Comparison of ENCODE assay signal across 12 cellular contexts in the genomic region with DNA sequence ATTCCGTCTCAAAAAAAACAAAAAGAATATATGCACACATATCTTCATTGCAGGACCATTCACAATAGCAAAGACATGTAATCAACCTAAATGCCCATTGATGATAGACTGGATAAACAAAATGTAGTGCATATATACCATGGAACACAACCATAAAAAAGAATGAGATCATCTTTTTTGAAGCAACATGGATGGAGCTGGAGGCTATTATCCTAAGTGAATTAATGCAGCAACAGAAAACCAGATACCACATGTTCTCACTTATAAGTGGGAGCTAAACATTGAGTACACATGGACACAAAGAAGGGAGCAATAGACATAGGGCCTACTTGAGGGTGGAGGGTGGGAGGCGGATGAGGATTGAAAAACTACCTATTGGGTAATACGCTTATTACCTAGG. TPM values are rescaled to one million over a fixed set of nuclear protein-coding genes. Genes with fewer than 3 reads are reported as not detected.
"Had no signal": no experiment of that assay in that cellular context is flagged by ENCODE, and none has a peak within 500 bp of the region (broad histone marks: within the 10 kb centered on the region; RNA-seq: fewer than 3 reads in every experiment).

No MANE protein-coding gene starts in this region.

- H3K9ac ChIP-seq: GM23248 had no signal

- H3K27ac ChIP-seq: GM23248 had no signal

- H3K9me3 ChIP-seq: HAP-1 had no signal

- H3K4me3 ChIP-seq: GM23248, GM23338, HAP-1 had no signal

- DNase-seq: GM23248, GOT3, H7, H9, HCEC 1CT, HFFc6 had no signal

- ATAC-seq: GM23338, HCT116 had no signal

- H3K4me1 ChIP-seq: HAP-1 had no signal

- H3K36me3 ChIP-seq: HAP-1 had no signal

- H3K4me2 ChIP-seq: GM23338 had no signal

- FAIRE-seq: H1, H54 had no signal

- H2AFZ ChIP-seq: GM23248, GM23338 had no signal

RNA-seq across cellular contexts. Expression of gene NT5C1B, which starts 8.8 kb away (rescaled TPM):
- total RNA-seq: GM23248, GM23338, H1, H4, H7, H9, HFFc6 had no signal
- polyA plus RNA-seq: GM23338, H1 had no signal
